1 cellular context compared by ENCODE assay signal in the genomic region with DNA sequence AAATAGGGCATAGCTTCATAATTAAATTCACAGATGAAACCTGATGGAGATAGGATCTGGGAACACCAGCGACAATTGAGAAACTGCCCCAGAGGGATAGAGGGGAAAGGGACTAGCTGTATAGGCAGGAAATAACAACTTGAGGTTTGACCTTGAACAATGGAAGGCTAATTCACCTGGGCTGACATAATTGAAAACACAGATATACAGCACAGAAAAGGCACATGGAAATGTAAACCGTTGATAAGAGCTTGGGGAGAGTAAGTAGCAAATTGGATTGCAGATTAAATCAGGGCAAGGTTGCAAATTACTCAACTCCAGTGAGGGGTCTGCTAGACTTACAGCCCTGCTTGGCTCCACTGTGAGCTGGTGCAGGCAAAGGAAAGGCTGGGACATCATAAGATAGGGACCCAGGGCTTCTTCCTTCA.
TF ChIP-seq lines count a peak whose summit lies in the region.

No MANE protein-coding gene starts in this region.

TF ChIP-seq in HepG2, 621 proteins besides CTCF, POLR2A, EP300 and RAD21 (continued from another document and continues in another):
- TF ChIP-seq, protein P1, sequence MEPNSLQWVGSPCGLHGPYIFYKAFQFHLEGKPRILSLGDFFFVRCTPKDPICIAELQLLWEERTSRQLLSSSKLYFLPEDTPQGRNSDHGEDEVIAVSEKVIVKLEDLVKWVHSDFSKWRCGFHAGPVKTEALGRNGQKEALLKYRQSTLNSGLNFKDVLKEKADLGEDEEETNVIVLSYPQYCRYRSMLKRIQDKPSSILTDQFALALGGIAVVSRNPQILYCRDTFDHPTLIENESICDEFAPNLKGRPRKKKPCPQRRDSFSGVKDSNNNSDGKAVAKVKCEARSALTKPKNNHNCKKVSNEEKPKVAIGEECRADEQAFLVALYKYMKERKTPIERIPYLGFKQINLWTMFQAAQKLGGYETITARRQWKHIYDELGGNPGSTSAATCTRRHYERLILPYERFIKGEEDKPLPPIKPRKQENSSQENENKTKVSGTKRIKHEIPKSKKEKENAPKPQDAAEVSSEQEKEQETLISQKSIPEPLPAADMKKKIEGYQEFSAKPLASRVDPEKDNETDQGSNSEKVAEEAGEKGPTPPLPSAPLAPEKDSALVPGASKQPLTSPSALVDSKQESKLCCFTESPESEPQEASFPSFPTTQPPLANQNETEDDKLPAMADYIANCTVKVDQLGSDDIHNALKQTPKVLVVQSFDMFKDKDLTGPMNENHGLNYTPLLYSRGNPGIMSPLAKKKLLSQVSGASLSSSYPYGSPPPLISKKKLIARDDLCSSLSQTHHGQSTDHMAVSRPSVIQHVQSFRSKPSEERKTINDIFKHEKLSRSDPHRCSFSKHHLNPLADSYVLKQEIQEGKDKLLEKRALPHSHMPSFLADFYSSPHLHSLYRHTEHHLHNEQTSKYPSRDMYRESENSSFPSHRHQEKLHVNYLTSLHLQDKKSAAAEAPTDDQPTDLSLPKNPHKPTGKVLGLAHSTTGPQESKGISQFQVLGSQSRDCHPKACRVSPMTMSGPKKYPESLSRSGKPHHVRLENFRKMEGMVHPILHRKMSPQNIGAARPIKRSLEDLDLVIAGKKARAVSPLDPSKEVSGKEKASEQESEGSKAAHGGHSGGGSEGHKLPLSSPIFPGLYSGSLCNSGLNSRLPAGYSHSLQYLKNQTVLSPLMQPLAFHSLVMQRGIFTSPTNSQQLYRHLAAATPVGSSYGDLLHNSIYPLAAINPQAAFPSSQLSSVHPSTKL (CRISPR knock-in tag; IDR thresholded peaks at IDR 0.05): peak; percentile 35; the same call in 1 of the 2 replicates
- TF ChIP-seq MED1 (CRISPR knock-in tag; IDR thresholded peaks at IDR 0.05) (peak; percentile 58; the same call in 1 of the 2 replicates), SRSF9 (IDR thresholded peaks at IDR 0.05; ENCODE audit: borderline replicate concordance, insufficient read depth, low read depth, low read length, poor library complexity, severe bottlenecking) (no peak), PPARG (CRISPR knock-in tag; conservative IDR thresholded peaks at IDR 0.05) (no peak), HDAC2 (CRISPR knock-in tag; IDR thresholded peaks at IDR 0.05) (0 out of 2 replicates have a peak, but pooled peaks have one; percentile 16), LCORL (IDR thresholded peaks at IDR 0.05) (no peak), LCORL (CRISPR knock-in tag; IDR thresholded peaks at IDR 0.05) (peak; percentile 30; the same call in 1 of the 2 replicates), NR2C2 (CRISPR knock-in tag; IDR thresholded peaks at IDR 0.05; ENCODE audit: borderline replicate concordance) (no peak), HNRNPLL (IDR thresholded peaks at IDR 0.05; ENCODE audit: low read depth, low read length, poor library complexity, severe bottlenecking) (no peak), NONO (IDR thresholded peaks at IDR 0.05) (no peak), NONO (CRISPR knock-in tag; conservative IDR thresholded peaks at IDR 0.05) (no peak), TBX2 (CRISPR knock-in tag; IDR thresholded peaks at IDR 0.05; ENCODE audit: borderline replicate concordance) (peak; percentile 14; the same call in 1 of the 2 replicates), ZFP62 (CRISPR knock-in tag; IDR thresholded peaks at IDR 0.05) (no peak), SOX6 (IDR thresholded peaks at IDR 0.05) (no peak), SOX6 (CRISPR knock-in tag; IDR thresholded peaks at IDR 0.05) (peak; percentile 53), RARA (CRISPR knock-in tag; IDR thresholded peaks at IDR 0.05) (peak; percentile 54), NFKB2 (CRISPR knock-in tag; IDR thresholded peaks at IDR 0.05; ENCODE audit: borderline replicate concordance) (no peak), FOXJ3 (CRISPR knock-in tag; IDR thresholded peaks at IDR 0.05; ENCODE audit: borderline replicate concordance) (0 out of 2 replicates have a peak, but pooled peaks have one; percentile 31), USF2 (IDR thresholded peaks at IDR 0.05; ENCODE audit: low read depth, low read length) (no peak), USF2 (CRISPR knock-in tag; IDR thresholded peaks at IDR 0.05; ENCODE audit: borderline replicate concordance) (no peak), HNF4A (CRISPR knock-in tag; IDR thresholded peaks at IDR 0.05) (peak; percentile 44; the same call in 1 of the 2 replicates), TOE1 (CRISPR knock-in tag; IDR thresholded peaks at IDR 0.05) (no peak), CEBPG (CRISPR knock-in tag; IDR thresholded peaks at IDR 0.05) (0 out of 2 replicates have a peak, but pooled peaks have one; percentile 24), FOXO1 (CRISPR knock-in tag; IDR thresholded peaks at IDR 0.05) (peak; percentile 31; the same call in 1 of the 2 replicates), MAFG (CRISPR knock-in tag; IDR thresholded peaks at IDR 0.05) (no peak), ZBTB20 (CRISPR knock-in tag; IDR thresholded peaks at IDR 0.05; ENCODE audit: borderline replicate concordance, low read depth) (no peak), ZNF713 (CRISPR knock-in tag; IDR thresholded peaks at IDR 0.05) (0 out of 2 replicates have a peak, but pooled peaks have one; percentile 49), ESRRA (CRISPR knock-in tag; IDR thresholded peaks at IDR 0.05; ENCODE audit: low read depth) (no peak), RXRB (CRISPR knock-in tag; IDR thresholded peaks at IDR 0.05; ENCODE audit: borderline replicate concordance) (peak; percentile 34; the same call in 1 of the 2 replicates), POGZ (CRISPR knock-in tag; IDR thresholded peaks at IDR 0.05) (peak; percentile 62; the same call in 1 of the 2 replicates)
- TF ChIP-seq, protein P2, sequence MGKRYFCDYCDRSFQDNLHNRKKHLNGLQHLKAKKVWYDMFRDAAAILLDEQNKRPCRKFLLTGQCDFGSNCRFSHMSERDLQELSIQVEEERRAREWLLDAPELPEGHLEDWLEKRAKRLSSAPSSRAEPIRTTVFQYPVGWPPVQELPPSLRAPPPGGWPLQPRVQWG (CRISPR knock-in tag; IDR thresholded peaks at IDR 0.05; ENCODE audit: borderline replicate concordance, low read depth): no peak
- TF ChIP-seq, protein P3, sequence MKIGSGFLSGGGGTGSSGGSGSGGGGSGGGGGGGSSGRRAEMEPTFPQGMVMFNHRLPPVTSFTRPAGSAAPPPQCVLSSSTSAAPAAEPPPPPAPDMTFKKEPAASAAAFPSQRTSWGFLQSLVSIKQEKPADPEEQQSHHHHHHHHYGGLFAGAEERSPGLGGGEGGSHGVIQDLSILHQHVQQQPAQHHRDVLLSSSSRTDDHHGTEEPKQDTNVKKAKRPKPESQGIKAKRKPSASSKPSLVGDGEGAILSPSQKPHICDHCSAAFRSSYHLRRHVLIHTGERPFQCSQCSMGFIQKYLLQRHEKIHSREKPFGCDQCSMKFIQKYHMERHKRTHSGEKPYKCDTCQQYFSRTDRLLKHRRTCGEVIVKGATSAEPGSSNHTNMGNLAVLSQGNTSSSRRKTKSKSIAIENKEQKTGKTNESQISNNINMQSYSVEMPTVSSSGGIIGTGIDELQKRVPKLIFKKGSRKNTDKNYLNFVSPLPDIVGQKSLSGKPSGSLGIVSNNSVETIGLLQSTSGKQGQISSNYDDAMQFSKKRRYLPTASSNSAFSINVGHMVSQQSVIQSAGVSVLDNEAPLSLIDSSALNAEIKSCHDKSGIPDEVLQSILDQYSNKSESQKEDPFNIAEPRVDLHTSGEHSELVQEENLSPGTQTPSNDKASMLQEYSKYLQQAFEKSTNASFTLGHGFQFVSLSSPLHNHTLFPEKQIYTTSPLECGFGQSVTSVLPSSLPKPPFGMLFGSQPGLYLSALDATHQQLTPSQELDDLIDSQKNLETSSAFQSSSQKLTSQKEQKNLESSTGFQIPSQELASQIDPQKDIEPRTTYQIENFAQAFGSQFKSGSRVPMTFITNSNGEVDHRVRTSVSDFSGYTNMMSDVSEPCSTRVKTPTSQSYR (CRISPR knock-in tag; IDR thresholded peaks at IDR 0.05; ENCODE audit: borderline replicate concordance): no peak
- TF ChIP-seq, protein P4, sequence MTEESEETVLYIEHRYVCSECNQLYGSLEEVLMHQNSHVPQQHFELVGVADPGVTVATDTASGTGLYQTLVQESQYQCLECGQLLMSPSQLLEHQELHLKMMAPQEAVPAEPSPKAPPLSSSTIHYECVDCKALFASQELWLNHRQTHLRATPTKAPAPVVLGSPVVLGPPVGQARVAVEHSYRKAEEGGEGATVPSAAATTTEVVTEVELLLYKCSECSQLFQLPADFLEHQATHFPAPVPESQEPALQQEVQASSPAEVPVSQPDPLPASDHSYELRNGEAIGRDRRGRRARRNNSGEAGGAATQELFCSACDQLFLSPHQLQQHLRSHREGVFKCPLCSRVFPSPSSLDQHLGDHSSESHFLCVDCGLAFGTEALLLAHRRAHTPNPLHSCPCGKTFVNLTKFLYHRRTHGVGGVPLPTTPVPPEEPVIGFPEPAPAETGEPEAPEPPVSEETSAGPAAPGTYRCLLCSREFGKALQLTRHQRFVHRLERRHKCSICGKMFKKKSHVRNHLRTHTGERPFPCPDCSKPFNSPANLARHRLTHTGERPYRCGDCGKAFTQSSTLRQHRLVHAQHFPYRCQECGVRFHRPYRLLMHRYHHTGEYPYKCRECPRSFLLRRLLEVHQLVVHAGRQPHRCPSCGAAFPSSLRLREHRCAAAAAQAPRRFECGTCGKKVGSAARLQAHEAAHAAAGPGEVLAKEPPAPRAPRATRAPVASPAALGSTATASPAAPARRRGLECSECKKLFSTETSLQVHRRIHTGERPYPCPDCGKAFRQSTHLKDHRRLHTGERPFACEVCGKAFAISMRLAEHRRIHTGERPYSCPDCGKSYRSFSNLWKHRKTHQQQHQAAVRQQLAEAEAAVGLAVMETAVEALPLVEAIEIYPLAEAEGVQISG (CRISPR knock-in tag; IDR thresholded peaks at IDR 0.05): peak; percentile 37; the same call in 1 of the 2 replicates
- TF ChIP-seq, protein P5, sequence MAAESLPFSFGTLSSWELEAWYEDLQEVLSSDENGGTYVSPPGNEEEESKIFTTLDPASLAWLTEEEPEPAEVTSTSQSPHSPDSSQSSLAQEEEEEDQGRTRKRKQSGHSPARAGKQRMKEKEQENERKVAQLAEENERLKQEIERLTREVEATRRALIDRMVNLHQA (CRISPR knock-in tag; IDR thresholded peaks at IDR 0.05): no peak
- TF ChIP-seq, protein P6, sequence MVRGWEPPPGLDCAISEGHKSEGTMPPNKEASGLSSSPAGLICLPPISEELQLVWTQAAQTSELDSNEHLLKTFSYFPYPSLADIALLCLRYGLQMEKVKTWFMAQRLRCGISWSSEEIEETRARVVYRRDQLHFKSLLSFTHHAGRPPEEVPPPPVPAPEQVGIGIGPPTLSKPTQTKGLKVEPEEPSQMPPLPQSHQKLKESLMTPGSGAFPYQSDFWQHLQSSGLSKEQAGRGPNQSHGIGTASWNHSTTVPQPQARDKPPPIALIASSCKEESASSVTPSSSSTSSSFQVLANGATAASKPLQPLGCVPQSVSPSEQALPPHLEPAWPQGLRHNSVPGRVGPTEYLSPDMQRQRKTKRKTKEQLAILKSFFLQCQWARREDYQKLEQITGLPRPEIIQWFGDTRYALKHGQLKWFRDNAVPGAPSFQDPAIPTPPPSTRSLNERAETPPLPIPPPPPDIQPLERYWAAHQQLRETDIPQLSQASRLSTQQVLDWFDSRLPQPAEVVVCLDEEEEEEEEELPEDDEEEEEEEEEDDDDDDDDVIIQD (CRISPR knock-in tag; IDR thresholded peaks at IDR 0.05; ENCODE audit: low read depth): peak; percentile 79; the same call in 1 of the 2 replicates
- TF ChIP-seq, protein P7, sequence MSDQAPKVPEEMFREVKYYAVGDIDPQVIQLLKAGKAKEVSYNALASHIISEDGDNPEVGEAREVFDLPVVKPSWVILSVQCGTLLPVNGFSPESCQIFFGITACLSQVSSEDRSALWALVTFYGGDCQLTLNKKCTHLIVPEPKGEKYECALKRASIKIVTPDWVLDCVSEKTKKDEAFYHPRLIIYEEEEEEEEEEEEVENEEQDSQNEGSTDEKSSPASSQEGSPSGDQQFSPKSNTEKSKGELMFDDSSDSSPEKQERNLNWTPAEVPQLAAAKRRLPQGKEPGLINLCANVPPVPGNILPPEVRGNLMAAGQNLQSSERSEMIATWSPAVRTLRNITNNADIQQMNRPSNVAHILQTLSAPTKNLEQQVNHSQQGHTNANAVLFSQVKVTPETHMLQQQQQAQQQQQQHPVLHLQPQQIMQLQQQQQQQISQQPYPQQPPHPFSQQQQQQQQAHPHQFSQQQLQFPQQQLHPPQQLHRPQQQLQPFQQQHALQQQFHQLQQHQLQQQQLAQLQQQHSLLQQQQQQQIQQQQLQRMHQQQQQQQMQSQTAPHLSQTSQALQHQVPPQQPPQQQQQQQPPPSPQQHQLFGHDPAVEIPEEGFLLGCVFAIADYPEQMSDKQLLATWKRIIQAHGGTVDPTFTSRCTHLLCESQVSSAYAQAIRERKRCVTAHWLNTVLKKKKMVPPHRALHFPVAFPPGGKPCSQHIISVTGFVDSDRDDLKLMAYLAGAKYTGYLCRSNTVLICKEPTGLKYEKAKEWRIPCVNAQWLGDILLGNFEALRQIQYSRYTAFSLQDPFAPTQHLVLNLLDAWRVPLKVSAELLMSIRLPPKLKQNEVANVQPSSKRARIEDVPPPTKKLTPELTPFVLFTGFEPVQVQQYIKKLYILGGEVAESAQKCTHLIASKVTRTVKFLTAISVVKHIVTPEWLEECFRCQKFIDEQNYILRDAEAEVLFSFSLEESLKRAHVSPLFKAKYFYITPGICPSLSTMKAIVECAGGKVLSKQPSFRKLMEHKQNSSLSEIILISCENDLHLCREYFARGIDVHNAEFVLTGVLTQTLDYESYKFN (CRISPR knock-in tag; conservative IDR thresholded peaks at IDR 0.05): 0 out of 2 replicates have a peak, but pooled peaks have one; percentile 12
- TF ChIP-seq, protein P8, sequence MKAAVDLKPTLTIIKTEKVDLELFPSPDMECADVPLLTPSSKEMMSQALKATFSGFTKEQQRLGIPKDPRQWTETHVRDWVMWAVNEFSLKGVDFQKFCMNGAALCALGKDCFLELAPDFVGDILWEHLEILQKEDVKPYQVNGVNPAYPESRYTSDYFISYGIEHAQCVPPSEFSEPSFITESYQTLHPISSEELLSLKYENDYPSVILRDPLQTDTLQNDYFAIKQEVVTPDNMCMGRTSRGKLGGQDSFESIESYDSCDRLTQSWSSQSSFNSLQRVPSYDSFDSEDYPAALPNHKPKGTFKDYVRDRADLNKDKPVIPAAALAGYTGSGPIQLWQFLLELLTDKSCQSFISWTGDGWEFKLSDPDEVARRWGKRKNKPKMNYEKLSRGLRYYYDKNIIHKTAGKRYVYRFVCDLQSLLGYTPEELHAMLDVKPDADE (CRISPR knock-in tag; IDR thresholded peaks at IDR 0.05): no peak
